In genomic region chr9:125495137-125496119, GRCh38 we compare ENCODE assay signal across 14 cellular contexts.
DNase-seq lines count a peak whose midpoint lies in the region; ATAC-seq and TF ChIP-seq lines count a peak whose summit lies in the region.
"Had no signal": no experiment of that assay in that cellular context is flagged by ENCODE, and none has a peak within 500 bp of the region (broad histone marks: within the 10 kb centered on the region; RNA-seq: fewer than 3 reads in every experiment).

No MANE protein-coding gene starts in this region.

- peaks cover 9 to 32% of the 10 kb centered on the region in 2 experiments for H3K4me1 ChIP-seq in HCT116 (ENCODE audit: control insufficient read depth in 1 of 2, insufficient read depth in 2 of 2, low read length in 2 of 2)
- H3K4me1 ChIP-seq in PC-9 (replicated peaks; ENCODE audit: insufficient read depth): peaks cover 22% of the 10 kb centered on the region

- TF ChIP-seq RAD21 in HCT116 (IDR thresholded peaks at IDR 0.05; ENCODE audit: low read depth): no peak

- H4K20me1 ChIP-seq in HCT116 (ENCODE audit: insufficient read depth): no peaks in the 10 kb centered on the region
- no peaks in the 10 kb centered on the region for H4K20me1 ChIP-seq in PC-9 (ENCODE audit: insufficient read depth)

- TF ChIP-seq POLR2A in HCT116 (IDR thresholded peaks at IDR 0.05; ENCODE audit: borderline replicate concordance, extremely low read depth, insufficient read depth, insufficient read length): no peak

- no peaks in the 10 kb centered on the region for H3K27me3 Mint-ChIP-seq in mesothelial cell of epicardium (ENCODE audit: low read depth)
- H3K27me3 Mint-ChIP-seq in activated T-helper 2 cell treated with anti-CD3 and anti-CD28 coated beads, Interferon-gamma antibody, Interleukin-2, Interleukin-4, amounts not matched to agents 10 μg/mL and 5 μg/mL and 100 μg/mL, durations not matched to agents 14 hours and 24 hours and 36 hours (ENCODE audit: low read depth): no peaks in the 10 kb centered on the region

- no peak for TF ChIP-seq CTCF in GM13977 (IDR thresholded peaks at IDR 0.05; ENCODE audit: extremely low read depth, insufficient read depth, missing control alignments)
- TF ChIP-seq CTCF in HCT116 (IDR thresholded peaks at IDR 0.05 in 2 of 3, conservative IDR thresholded peaks at IDR 0.05 in 1 of 3; ENCODE audit: borderline replicate concordance in 1 of 3, insufficient read depth in 1 of 3, low read depth in 2 of 3, low read length in 2 of 3): no peak
- TF ChIP-seq CTCF in PC-9 (conservative IDR thresholded peaks at IDR 0.05): no peak
- no peak for TF ChIP-seq CTCF in mesothelial cell of epicardium (IDR thresholded peaks at IDR 0.05; ENCODE audit: unreplicated experiment)

- RAD21 ChIA-PET in HCT116 (lab: Charles Lee; ENCODE audit: low non-redundant PET in 1 of 2, low total read pairs in 2 of 2, uncharacterized antibody in 2 of 2, unreplicated experiment in 2 of 2): no interaction called here

- POLR2A ChIA-PET in HCT116 (lab: Charles Lee) (no interaction called here), PC-9 (lab: Charles Lee; ENCODE audit: unreplicated experiment) (interaction anchor here (0.7 kb wide), 1 partner anchor 23 kb away, joined by 5 read pairs; no protein-coding TSS in a partner anchor)

- DNase-seq in GM13977 (ENCODE audit: low spot score) (peak; percentile 26), HCT116 (ENCODE audit: low read depth, low spot score) (peak; percentile 21), PC-9 (peak; percentile 62 to 71), mesothelial cell of epicardium (ENCODE audit: low spot score in 2 of 2, unreplicated experiment in 2 of 2) (no peak), RPMI8226 (no peak), NCI-H2171 (lab: John Stamatoyannopoulos, UW) (no peak), ureter (ENCODE audit: low spot score) (no peak)
- DNase-seq in activated T-helper 2 cell treated with anti-CD3 and anti-CD28 coated beads, Interferon-gamma antibody, Interleukin-2, Interleukin-4, amounts not matched to agents 10 μg/mL and 5 μg/mL and 100 μg/mL, durations not matched to agents 14 hours and 24 hours and 36 hours (ENCODE audit: low spot score): no peak
- DNase-seq: CD8-positive, alpha-beta T cell; NCI-H1694; stimulated activated CD4-positive, alpha-beta T cell treated with anti-CD3 and anti-CD28 coated beads, Interleukin-1b, Interleukin-23, amount 100 ng/mL, for 48 hours; stomach had no signal

- no peak overlapping the region for H3K27ac ChIP-seq in HCT116 (ENCODE audit: low read depth, low read length)
- peak overlapping the region; percentile 35 for H3K27ac ChIP-seq in PC-9
- H3K27ac ChIP-seq: HL-60, stomach, VCaP had no signal

- peak overlapping the region in 1 of 2 experiments; percentile 2; a peak in 1 of 4 replicates for H3K4me3 ChIP-seq in HCT116 (replicated peaks in 1 of 2; ENCODE audit: low read depth in 1 of 2, low read length in 2 of 2)
- H3K4me3 ChIP-seq in PC-9: no peak overlapping the region
- H3K4me3 ChIP-seq: stomach had no signal

- H3K4me2 ChIP-seq in HCT116 (ENCODE audit: low read length): peak overlapping the region; percentile 58
- peak overlapping the region; percentile 46 for H3K4me2 ChIP-seq in PC-9

- H3K36me3 ChIP-seq in HCT116 (ENCODE audit: control insufficient read depth in 1 of 2, insufficient read depth in 2 of 2, low read length in 2 of 2): no peaks in the 10 kb centered on the region
- H3K36me3 ChIP-seq in PC-9 (ENCODE audit: low read depth): no peaks in the 10 kb centered on the region
- H3K36me3 ChIP-seq: stomach had no signal

- peak overlapping the region; percentile 6 for H3K27ac Mint-ChIP-seq in mesothelial cell of epicardium
- no peak overlapping the region for H3K27ac Mint-ChIP-seq in activated T-helper 2 cell treated with anti-CD3 and anti-CD28 coated beads, Interferon-gamma antibody, Interleukin-2, Interleukin-4, amounts not matched to agents 10 μg/mL and 5 μg/mL and 100 μg/mL, durations not matched to agents 14 hours and 24 hours and 36 hours
- H3K27ac Mint-ChIP-seq: CD8-positive, alpha-beta T cell had no signal

- H2AFZ ChIP-seq in HCT116 (ENCODE audit: low read depth, low read length, poor library complexity, severe bottlenecking) (no peak overlapping the region), PC-9 (no peak overlapping the region)

- peaks cover 2% of the 10 kb centered on the region for H3K36me3 Mint-ChIP-seq in mesothelial cell of epicardium
- no peaks in the 10 kb centered on the region for H3K36me3 Mint-ChIP-seq in activated T-helper 2 cell treated with anti-CD3 and anti-CD28 coated beads, Interferon-gamma antibody, Interleukin-2, Interleukin-4, amounts not matched to agents 10 μg/mL and 5 μg/mL and 100 μg/mL, durations not matched to agents 14 hours and 24 hours and 36 hours (ENCODE audit: low read depth)

- H3K9me2 ChIP-seq in HCT116 (ENCODE audit: insufficient read depth) (no peaks in the 10 kb centered on the region), PC-9 (ENCODE audit: insufficient read depth) (no peaks in the 10 kb centered on the region)

- no TSS peak for BruUV-seq in HCT116 (replicated peaks; lab: Mats Ljungman, UMichigan)
- TSS peak; percentile 86 for BruUV-seq in PC-9 (replicated peaks; lab: Mats Ljungman, UMichigan)

- ATAC-seq in HCT116: peak; percentile 84
- ATAC-seq: CD8-positive, alpha-beta T cell had no signal

- H3K9me3 Mint-ChIP-seq in mesothelial cell of epicardium: peaks cover 2% of the 10 kb centered on the region
- no peaks in the 10 kb centered on the region for H3K9me3 Mint-ChIP-seq in activated T-helper 2 cell treated with anti-CD3 and anti-CD28 coated beads, Interferon-gamma antibody, Interleukin-2, Interleukin-4, amounts not matched to agents 10 μg/mL and 5 μg/mL and 100 μg/mL, durations not matched to agents 14 hours and 24 hours and 36 hours
- H3K9me3 Mint-ChIP-seq: CD8-positive, alpha-beta T cell had no signal

- H3K79me2 ChIP-seq in HCT116 (ENCODE audit: insufficient read depth, low read length) (no peaks in the 10 kb centered on the region), PC-9 (ENCODE audit: low read depth) (no peaks in the 10 kb centered on the region)

- in situ Hi-C loops in GM13977 (cut with MboI; ENCODE audit: low pct_unique_long_range_greater_than_20kb, low sequenced_read_pairs, unreplicated experiment): no loop called here

- CTCF ChIA-PET in HCT116 (lab: Charles Lee): no interaction called here
- CTCF ChIA-PET in PC-9 (lab: Charles Lee): no interaction called here

- no peak overlapping the region for H3K4me3 Mint-ChIP-seq in mesothelial cell of epicardium
- no peak overlapping the region for H3K4me3 Mint-ChIP-seq in activated T-helper 2 cell treated with anti-CD3 and anti-CD28 coated beads, Interferon-gamma antibody, Interleukin-2, Interleukin-4, amounts not matched to agents 10 μg/mL and 5 μg/mL and 100 μg/mL, durations not matched to agents 14 hours and 24 hours and 36 hours (ENCODE audit: low read depth)
- H3K4me3 Mint-ChIP-seq: CD8-positive, alpha-beta T cell had no signal

- H3K27me3 ChIP-seq in HCT116 (ENCODE audit: insufficient read depth, low read length): no peaks in the 10 kb centered on the region
- no peaks in the 10 kb centered on the region for H3K27me3 ChIP-seq in PC-9 (ENCODE audit: insufficient read depth, low read depth)
- H3K27me3 ChIP-seq: stomach had no signal

- H3K9me3 ChIP-seq in HCT116 (ENCODE audit: control insufficient read depth in 1 of 2, insufficient read depth in 1 of 2, low read depth in 1 of 2, low read length in 2 of 2): no peaks in the 10 kb centered on the region
- H3K9me3 ChIP-seq in PC-9 (ENCODE audit: insufficient read depth, low read depth): no peaks in the 10 kb centered on the region
- H3K9me3 ChIP-seq: stomach had no signal

- intact Hi-C loops in HCT116 (cut with micrococcal nuclease): loop anchor here (1.0 kb wide), 1 partner anchor 36 kb away; no protein-coding TSS in a partner anchor
- intact Hi-C loops in PC-9 (cut with micrococcal nuclease; ENCODE audit: unreplicated experiment): loop anchor here (2.0 kb wide), 1 partner anchor 17 kb away; no protein-coding TSS in a partner anchor
- intact Hi-C loops in activated T-helper 2 cell treated with anti-CD3 and anti-CD28 coated beads, Interferon-gamma antibody, Interleukin-2, Interleukin-4, amounts not matched to agents 10 μg/mL and 5 μg/mL and 100 μg/mL, durations not matched to agents 14 hours and 24 hours and 36 hours (cut with micrococcal nuclease): no loop called here

- H3K9ac ChIP-seq in HCT116 (ENCODE audit: low read length): no peak overlapping the region

- no peaks in the 10 kb centered on the region for H3F3A ChIP-seq in PC-9 (ENCODE audit: insufficient read depth, low read depth)

- H3K4me1 Mint-ChIP-seq in mesothelial cell of epicardium: peaks cover 32% of the 10 kb centered on the region
- no peaks in the 10 kb centered on the region for H3K4me1 Mint-ChIP-seq in activated T-helper 2 cell treated with anti-CD3 and anti-CD28 coated beads, Interferon-gamma antibody, Interleukin-2, Interleukin-4, amounts not matched to agents 10 μg/mL and 5 μg/mL and 100 μg/mL, durations not matched to agents 14 hours and 24 hours and 36 hours (ENCODE audit: low read depth)

TF ChIP-seq in HCT116, 20 proteins besides CTCF, POLR2A, EP300 and RAD21 (continues in another document):
- TF ChIP-seq ELF1 (IDR thresholded peaks at IDR 0.05; ENCODE audit: borderline replicate concordance, low read depth) (no peak), CEBPB (IDR thresholded peaks at IDR 0.05; ENCODE audit: low read depth) (no peak), FOSL1 (IDR thresholded peaks at IDR 0.05; ENCODE audit: low read depth) (peak; percentile 55), JUND (IDR thresholded peaks at IDR 0.05) (peak; percentile 30; the same call in 1 of the 2 replicates), CBX3 (IDR thresholded peaks at IDR 0.05; ENCODE audit: low read depth) (peak; percentile 12; the same call in 1 of the 2 replicates)

Comparison
In these comparisons a context has a peak if more than half of its experiments do, and no peak if none do; other contexts are left out.
1. DNase-seq: peak in GM13977 (single experiment), HCT116 (single experiment) and PC-9 (2 of 2); none in mesothelial cell of epicardium (0 of 2), RPMI8226 (single experiment), NCI-H2171 (single experiment), ureter (single experiment) and activated T-helper 2 cell treated with anti-CD3 and anti-CD28 coated beads, Interferon-gamma antibody, Interleukin-2, Interleukin-4, amounts not matched to agents 10 μg/mL and 5 μg/mL and 100 μg/mL, durations not matched to agents 14 hours and 24 hours and 36 hours (single experiment).